ENCODE assay signal across 1 cellular context in the genomic region with DNA sequence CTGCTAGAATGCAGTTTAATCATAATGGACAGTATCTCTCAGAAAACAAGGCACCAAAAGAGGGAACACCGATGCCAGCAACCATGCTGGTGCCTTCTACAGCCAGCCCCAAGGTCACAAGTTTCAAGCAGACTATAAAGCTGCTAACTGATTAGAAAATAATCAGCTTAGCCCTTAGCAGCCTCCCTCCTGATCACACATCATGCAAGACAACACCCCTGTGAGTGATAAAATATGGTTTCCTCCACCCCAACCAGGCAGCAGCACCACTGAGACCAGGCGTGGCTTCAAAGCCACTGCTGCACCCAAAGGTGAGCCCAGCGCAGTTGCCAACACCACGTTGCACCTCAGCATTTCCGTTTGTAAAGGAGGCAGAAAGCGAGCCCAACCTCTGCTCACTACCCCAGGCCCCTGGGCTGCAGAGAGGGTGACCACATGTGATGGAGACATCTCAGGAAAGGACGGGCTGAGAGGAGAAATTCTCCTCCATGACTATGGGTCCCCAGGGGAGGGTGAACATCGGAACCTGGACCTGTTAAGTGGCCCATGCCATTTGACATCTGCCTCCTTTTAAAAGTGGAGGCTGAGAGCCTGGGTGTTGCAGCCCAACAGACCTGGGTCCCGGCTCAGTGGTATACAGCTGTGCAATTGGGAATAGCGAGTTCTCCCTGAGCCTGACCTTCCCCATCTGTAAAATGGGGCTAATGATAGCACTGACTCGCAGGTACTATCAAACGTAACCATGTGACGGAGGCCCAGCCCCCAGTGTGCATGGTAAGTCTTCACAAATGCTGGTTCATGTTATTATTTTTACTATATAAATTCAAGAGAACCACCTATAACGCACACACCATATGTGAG.
TF ChIP-seq lines count a peak whose summit lies in the region.

No MANE protein-coding gene starts in this region.

TF ChIP-seq in HCT116, 20 proteins besides CTCF, POLR2A, EP300 and RAD21 (continued from another document):
- TF ChIP-seq, protein P1, sequence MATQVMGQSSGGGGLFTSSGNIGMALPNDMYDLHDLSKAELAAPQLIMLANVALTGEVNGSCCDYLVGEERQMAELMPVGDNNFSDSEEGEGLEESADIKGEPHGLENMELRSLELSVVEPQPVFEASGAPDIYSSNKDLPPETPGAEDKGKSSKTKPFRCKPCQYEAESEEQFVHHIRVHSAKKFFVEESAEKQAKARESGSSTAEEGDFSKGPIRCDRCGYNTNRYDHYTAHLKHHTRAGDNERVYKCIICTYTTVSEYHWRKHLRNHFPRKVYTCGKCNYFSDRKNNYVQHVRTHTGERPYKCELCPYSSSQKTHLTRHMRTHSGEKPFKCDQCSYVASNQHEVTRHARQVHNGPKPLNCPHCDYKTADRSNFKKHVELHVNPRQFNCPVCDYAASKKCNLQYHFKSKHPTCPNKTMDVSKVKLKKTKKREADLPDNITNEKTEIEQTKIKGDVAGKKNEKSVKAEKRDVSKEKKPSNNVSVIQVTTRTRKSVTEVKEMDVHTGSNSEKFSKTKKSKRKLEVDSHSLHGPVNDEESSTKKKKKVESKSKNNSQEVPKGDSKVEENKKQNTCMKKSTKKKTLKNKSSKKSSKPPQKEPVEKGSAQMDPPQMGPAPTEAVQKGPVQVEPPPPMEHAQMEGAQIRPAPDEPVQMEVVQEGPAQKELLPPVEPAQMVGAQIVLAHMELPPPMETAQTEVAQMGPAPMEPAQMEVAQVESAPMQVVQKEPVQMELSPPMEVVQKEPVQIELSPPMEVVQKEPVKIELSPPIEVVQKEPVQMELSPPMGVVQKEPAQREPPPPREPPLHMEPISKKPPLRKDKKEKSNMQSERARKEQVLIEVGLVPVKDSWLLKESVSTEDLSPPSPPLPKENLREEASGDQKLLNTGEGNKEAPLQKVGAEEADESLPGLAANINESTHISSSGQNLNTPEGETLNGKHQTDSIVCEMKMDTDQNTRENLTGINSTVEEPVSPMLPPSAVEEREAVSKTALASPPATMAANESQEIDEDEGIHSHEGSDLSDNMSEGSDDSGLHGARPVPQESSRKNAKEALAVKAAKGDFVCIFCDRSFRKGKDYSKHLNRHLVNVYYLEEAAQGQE (IDR thresholded peaks at IDR 0.05; ENCODE audit: low read depth) = no peak
- TF ChIP-seq SRF (IDR thresholded peaks at IDR 0.05; ENCODE audit: low read depth) (no peak), SIN3A (IDR thresholded peaks at IDR 0.05; ENCODE audit: low read depth) (no peak)
